ENCODE assay signal across 11 cellular contexts in genomic region chrX:150688911-150689451, GRCh38. TPM values are rescaled to one million over a fixed set of nuclear protein-coding genes. Genes with fewer than 3 reads are reported as not detected.
A peak's percentile ranks its signal among the peaks of the same experiment; 100 is the strongest.
DNase-seq lines count a peak whose midpoint lies in the region; ATAC-seq and TF ChIP-seq lines count a peak whose summit lies in the region.
"Had no signal": no experiment of that assay in that cellular context is flagged by ENCODE, and none has a peak within 500 bp of the region (broad histone marks: within the 10 kb centered on the region; RNA-seq: fewer than 3 reads in every experiment).

No MANE protein-coding gene starts in this region.

- H3K9ac ChIP-seq in mammary epithelial cell (ENCODE audit: insufficient read depth, low read length) (peak overlapping the region; percentile 42), mesenchymal stem cell (ENCODE audit: low read length) (no peak overlapping the region)

- H3K27me3 ChIP-seq in mammary epithelial cell (ENCODE audit: insufficient read depth, low read length), result no peaks in the 10 kb centered on the region
- H3K27me3 ChIP-seq in mesenchymal stem cell (ENCODE audit: control insufficient read depth in 1 of 2, insufficient read depth in 1 of 2, low read length in 2 of 2), result no peaks in the 10 kb centered on the region
- no peaks in the 10 kb centered on the region for H3K27me3 ChIP-seq in heart left ventricle
- H3K27me3 ChIP-seq: colonic mucosa had no signal

- H3K4me1 Mint-ChIP-seq in Calu3 (ENCODE audit: low read depth, unreplicated experiment) (peaks cover 15% of the 10 kb centered on the region), mesothelial cell of epicardium (peaks cover 5% of the 10 kb centered on the region)

- no peak overlapping the region for H2BK15ac ChIP-seq in mesenchymal stem cell (ENCODE audit: low read depth, poor library complexity, severe bottlenecking)

- no peaks in the 10 kb centered on the region for H3K36me3 ChIP-seq in mammary epithelial cell (ENCODE audit: insufficient read depth, low read length)
- H3K36me3 ChIP-seq in mesenchymal stem cell (ENCODE audit: control insufficient read depth in 1 of 2, insufficient read depth in 2 of 2, low read depth in 1 of 2, low read length in 2 of 2), result peaks cover 0 to 3% of the 10 kb centered on the region in 2 experiments
- no peaks in the 10 kb centered on the region for H3K36me3 ChIP-seq in heart left ventricle
- H3K36me3 ChIP-seq: colonic mucosa, lower lobe of right lung had no signal

- H3K27me3 Mint-ChIP-seq in Calu3 (ENCODE audit: unreplicated experiment) (no peaks in the 10 kb centered on the region), mesothelial cell of epicardium (ENCODE audit: low read depth) (no peaks in the 10 kb centered on the region)

- peaks cover 5% of the 10 kb centered on the region for H3K9me3 Mint-ChIP-seq in Calu3 (ENCODE audit: low read depth, unreplicated experiment)
- H3K9me3 Mint-ChIP-seq in mesothelial cell of epicardium, result peaks cover 31% of the 10 kb centered on the region

- H3K23ac ChIP-seq in mesenchymal stem cell (ENCODE audit: low read length in 2 of 2), result no peak overlapping the region

- H3K4me3 ChIP-seq in mammary epithelial cell (replicated peaks in 1 of 3; ENCODE audit: insufficient read depth in 1 of 3, low read depth in 2 of 3, low read length in 3 of 3) (no peak overlapping the region), mesenchymal stem cell (ENCODE audit: insufficient read depth in 1 of 2, low read depth in 1 of 2, low read length in 2 of 2) (peak overlapping the region in 1 of 2 experiments; percentile 4), heart left ventricle (no peak overlapping the region)
- H3K4me3 ChIP-seq: colonic mucosa, lower lobe of right lung had no signal

- H3K4me1 ChIP-seq in mammary epithelial cell (ENCODE audit: insufficient read depth, low read length) (peaks cover 15% of the 10 kb centered on the region), mesenchymal stem cell (ENCODE audit: control insufficient read depth, insufficient read depth, low read depth, low read length) (peaks cover 7% of the 10 kb centered on the region), heart left ventricle (peaks cover 0 to 6% (median 0%) of the 10 kb centered on the region in 12 donors)
- H3K4me1 ChIP-seq: colonic mucosa, lower lobe of right lung had no signal

- no peak overlapping the region for H2BK12ac ChIP-seq in mesenchymal stem cell (ENCODE audit: low read length in 2 of 2)

- peak overlapping the region; percentile 34 for H3K4me2 ChIP-seq in mammary epithelial cell (ENCODE audit: insufficient read depth, low read depth, low read length)
- H3K4me2 ChIP-seq in mesenchymal stem cell (ENCODE audit: low read length, poor library complexity, severe bottlenecking), result no peak overlapping the region

- H3K27ac ChIP-seq in mammary epithelial cell (ENCODE audit: insufficient read depth, low read depth, low read length) (peak overlapping the region; percentile 89), mesenchymal stem cell (ENCODE audit: low read length, poor library complexity, severe bottlenecking) (peak overlapping the region; percentile 85), heart left ventricle (no peak overlapping the region)
- H3K27ac ChIP-seq: colonic mucosa, lower lobe of right lung had no signal

- no peak for ATAC-seq in heart left ventricle
- ATAC-seq: lower lobe of right lung had no signal

- peak overlapping the region; percentile 15 for H4K8ac ChIP-seq in mesenchymal stem cell (ENCODE audit: low read length)

- peak overlapping the region; percentile 81 for H3K27ac Mint-ChIP-seq in Calu3 (ENCODE audit: unreplicated experiment)
- H3K27ac Mint-ChIP-seq in mesothelial cell of epicardium, result no peak overlapping the region

- H2BK5ac ChIP-seq in mesenchymal stem cell (ENCODE audit: low read depth, low read length, poor library complexity, severe bottlenecking), result no peak overlapping the region

- no TSS peak for BruUV-seq in Calu3 (replicated peaks; lab: Mats Ljungman, UMichigan)
- BruUV-seq in mammary epithelial cell (replicated peaks; lab: Mats Ljungman, UMichigan), result no TSS peak

- CTCF ChIA-PET in Calu3 (lab: Charles Lee), result no interaction called here
- CTCF ChIA-PET in mammary epithelial cell (lab: Charles Lee; ENCODE audit: low non-redundant PET), result no interaction called here

- no peak for TF ChIP-seq CTCF in Calu3 (IDR thresholded peaks at IDR 0.05; ENCODE audit: unreplicated experiment)
- TF ChIP-seq CTCF in mammary epithelial cell (conservative IDR thresholded peaks at IDR 0.05 in 1 of 2, IDR thresholded peaks at IDR 0.05 in 1 of 2; ENCODE audit: extremely low read depth in 1 of 2, insufficient read depth in 1 of 2, low read depth in 1 of 2, low read length in 2 of 2), result no peak
- TF ChIP-seq CTCF in mesothelial cell of epicardium (IDR thresholded peaks at IDR 0.05; ENCODE audit: unreplicated experiment), result no peak
- TF ChIP-seq CTCF in heart left ventricle (IDR thresholded peaks at IDR 0.05), result no peak

- WGBS in mammary epithelial cell (ENCODE audit: low coverage, missing lambda C conversion rate), result 22% methylated on average over 5 of the region's 5 CpGs
- WGBS in mesenchymal stem cell, result 0% methylated on average over 1 of the region's 5 CpGs
- WGBS in heart left ventricle, 4 donors, result 62 to 67% (median 65%) methylated on average over 5 of the region's 5 CpGs

- DNase-seq in Calu3 (peak; percentile 70), LHCN-M2 (ENCODE audit: low read depth) (peak; percentile 84), mammary epithelial cell (peak; percentile 90), mesenchymal stem cell (peak; percentile 93), mesothelial cell of epicardium (ENCODE audit: low spot score in 2 of 2, unreplicated experiment in 2 of 2) (no peak), heart left ventricle (no peak), COR-L47 (lab: John Stamatoyannopoulos, UW) (no peak)
- DNase-seq in activated CD8-positive, alpha-beta memory T cell treated with anti-CD3 and anti-CD28 coated beads, Interleukin-2, amount 50 U/mL, for 4 hours, result no peak
- DNase-seq: colonic mucosa, lower lobe of right lung, NCI-H524 had no signal

- no peaks in the 10 kb centered on the region for H4K20me1 ChIP-seq in mammary epithelial cell (ENCODE audit: insufficient read depth, low read length)

- H2AFZ ChIP-seq in mammary epithelial cell (ENCODE audit: low read depth, low read length) (peak overlapping the region; percentile 25), mesenchymal stem cell (ENCODE audit: low read depth, low read length) (no peak overlapping the region)

- in situ Hi-C loops in mammary epithelial cell (cut with MboI; ENCODE audit: low sequenced_read_pairs in 2 of 2), result loop anchor here (25.0 kb wide), 1 partner anchor 727 kb away; no protein-coding TSS in a partner anchor

- TF ChIP-seq POLR2A in heart left ventricle (IDR thresholded peaks at IDR 0.05), result no peak

- intact Hi-C loops in Calu3 (cut with micrococcal nuclease; ENCODE audit: unreplicated experiment) (loop anchor here (10.0 kb wide), 1 partner anchor 324 kb away; the partner anchor contains the start of gene MAMLD1), mammary epithelial cell (cut with micrococcal nuclease) (no loop called here), heart left ventricle (cut with DNase I) (loop anchor here in 4 of 10 donors (10.0 kb wide), 3 partner anchors 724 to 744 kb away; no protein-coding TSS in a partner anchor)

- no peak overlapping the region for H2BK120ac ChIP-seq in mesenchymal stem cell (ENCODE audit: low read depth, low read length)

- no peak overlapping the region for H2AK5ac ChIP-seq in mesenchymal stem cell (ENCODE audit: low read length, severe bottlenecking)

- peaks cover 28% of the 10 kb centered on the region for H3K9me3 ChIP-seq in mammary epithelial cell (replicated peaks; ENCODE audit: insufficient read depth, low read length)
- H3K9me3 ChIP-seq in mesenchymal stem cell (ENCODE audit: control insufficient read depth, low read length), result peaks cover 31% of the 10 kb centered on the region
- H3K9me3 ChIP-seq in heart left ventricle, result peaks cover 0 to 8% (median 0%) of the 10 kb centered on the region in 12 donors
- H3K9me3 ChIP-seq: colonic mucosa, lower lobe of right lung had no signal

- dilution Hi-C loops in mammary epithelial cell (cut with HindIII; ENCODE audit: low sequenced_read_pairs), result no loop called here

- peak overlapping the region; percentile 30 for H3K4me3 Mint-ChIP-seq in Calu3 (ENCODE audit: low read depth, unreplicated experiment)
- no peak overlapping the region for H3K4me3 Mint-ChIP-seq in mesothelial cell of epicardium

- no peaks in the 10 kb centered on the region for H3K79me2 ChIP-seq in mammary epithelial cell (ENCODE audit: insufficient read depth, low read length)

- no peak overlapping the region for H3K18ac ChIP-seq in mesenchymal stem cell (ENCODE audit: low read depth in 1 of 2, low read length in 2 of 2)

- H4K91ac ChIP-seq in mesenchymal stem cell (ENCODE audit: low read length), result no peak overlapping the region

- H3K79me1 ChIP-seq in mesenchymal stem cell (replicated peaks; ENCODE audit: low read length, poor library complexity, severe bottlenecking), result no peaks in the 10 kb centered on the region

- peak overlapping the region in 1 of 2 experiments; percentile 64 for H3K4ac ChIP-seq in mesenchymal stem cell (ENCODE audit: low read depth in 1 of 2, low read length in 2 of 2)

- peaks cover 19% of the 10 kb centered on the region for H3K36me3 Mint-ChIP-seq in Calu3 (ENCODE audit: insufficient read depth, unreplicated experiment)
- no peaks in the 10 kb centered on the region for H3K36me3 Mint-ChIP-seq in mesothelial cell of epicardium

- H3K14ac ChIP-seq in mesenchymal stem cell (ENCODE audit: low read length in 2 of 2), result no peak overlapping the region

RNA-seq across cellular contexts. Expression of gene MTMR1, which starts 4.2 kb away (rescaled TPM):
- 40.0 and 49.1 TPM in 2 replicates for total RNA-seq in Calu3 (2022)
- total RNA-seq in LHCN-M2 (2014; rRNA removed), result 13.3 and 14.1 TPM in 2 replicates
- 8.1 TPM for polyA plus RNA-seq in LHCN-M2 (2012)
- 10 to 100 TPM; 17.5 to 26.3 TPM for total RNA-seq in mammary epithelial cell
- polyA plus RNA-seq in mammary epithelial cell, result 15.2 TPM
- polyA minus RNA-seq in mammary epithelial cell, result 10.4 TPM
- 14.3 TPM for polyA plus RNA-seq in mesenchymal stem cell (2013, experiment 1 of 2)
- 14.2 TPM for polyA plus RNA-seq in mesenchymal stem cell (2013, experiment 2 of 2)
- total RNA-seq in mesothelial cell of epicardium, result 33.7 to 38.1 TPM (median 34.4 TPM) in 3 replicates
- 10 to 100 TPM; 12.8 to 59.7 (median 21.0) TPM for total RNA-seq in heart left ventricle
- 10 to 100 TPM in 1 of 2 donors, 1 to 10 TPM in 1; 5.1 to 23.3 TPM for polyA plus RNA-seq in heart left ventricle

Comparison
In these comparisons a context has a peak if more than half of its experiments do, and no peak if none do; other contexts are left out.
1. DNase-seq: peak in Calu3 (single experiment), LHCN-M2 (single experiment), mammary epithelial cell (single experiment) and mesenchymal stem cell (single experiment); none in mesothelial cell of epicardium (0 of 2), activated CD8-positive, alpha-beta memory T cell treated with anti-CD3 and anti-CD28 coated beads, Interleukin-2, amount 50 U/mL, for 4 hours (single experiment), heart left ventricle (0 of 5) and COR-L47 (single experiment).
2. H3K27ac ChIP-seq: peak in mammary epithelial cell (single experiment) and mesenchymal stem cell (single experiment); none in heart left ventricle (0 of 12).